31 cellular contexts compared by ENCODE assay signal in genomic region chr6:66638099-66638498, GRCh38.
A peak's percentile ranks its signal among the peaks of the same experiment; 100 is the strongest.
DNase-seq lines count a peak whose midpoint lies in the region; ATAC-seq, FAIRE-seq and TF ChIP-seq lines count a peak whose summit lies in the region.
"Had no signal": no experiment of that assay in that cellular context is flagged by ENCODE, and none has a peak within 500 bp of the region (broad histone marks: within the 10 kb centered on the region; RNA-seq: fewer than 3 reads in every experiment).

No MANE protein-coding gene starts in this region.

- no TSS peak for BruUV-seq in mammary epithelial cell (replicated peaks; lab: Mats Ljungman, UMichigan)

- no peak overlapping the region for H2AK5ac ChIP-seq in H1 (ENCODE audit: low read depth, low read length)

- no peak for TF ChIP-seq POLR2A in H1 (IDR thresholded peaks at IDR 0.05; ENCODE audit: control extremely low read depth in 1 of 2, low read depth in 2 of 2, low read length in 2 of 2)

- H3K23ac ChIP-seq in H1 (ENCODE audit: insufficient read length), result no peak overlapping the region

- no peak overlapping the region for H4K91ac ChIP-seq in H1 (replicated peaks; ENCODE audit: insufficient read length, low read length)

- peak overlapping the region; percentile 44; the same call in 1 of the 2 replicates for H2AFZ ChIP-seq in H1 (ENCODE audit: low read length)
- H2AFZ ChIP-seq in mammary epithelial cell (ENCODE audit: low read depth, low read length), result no peak overlapping the region

- no peaks in the 10 kb centered on the region for H3K27me3 Mint-ChIP-seq in natural killer cell (ENCODE audit: low read depth in 2 of 2)

- H2BK15ac ChIP-seq in H1 (ENCODE audit: low read length), result no peak overlapping the region

- in situ Hi-C loops in mammary epithelial cell (cut with MboI; ENCODE audit: low sequenced_read_pairs in 2 of 2), result no loop called here

- CTCF ChIA-PET in H1 (lab: Charles Lee; ENCODE audit: partially characterized antibody) (interaction anchor here (0.5 kb wide), 1 partner anchor 52 kb away, joined by 3 read pairs; no protein-coding TSS in a partner anchor), mammary epithelial cell (lab: Charles Lee; ENCODE audit: low non-redundant PET) (no interaction called here)

- H2BK12ac ChIP-seq in H1 (ENCODE audit: low read depth, low read length), result no peak overlapping the region

- no peak overlapping the region for H3K4ac ChIP-seq in H1 (replicated peaks; ENCODE audit: insufficient read length, low read depth, low read length)

- no peak overlapping the region for H2BK5ac ChIP-seq in H1 (ENCODE audit: low read depth, low read length)

- H3K79me2 ChIP-seq in H1 (ENCODE audit: control insufficient read depth in 1 of 2, insufficient read depth in 2 of 2, low read length in 2 of 2), result no peaks in the 10 kb centered on the region
- H3K79me2 ChIP-seq in mammary epithelial cell (ENCODE audit: insufficient read depth, low read length), result no peaks in the 10 kb centered on the region

- H3K9ac ChIP-seq in H1 (replicated peaks in 1 of 4; ENCODE audit: extremely low read depth in 1 of 4, low read depth in 3 of 4, low read length in 3 of 4), result no peak overlapping the region
- H3K9ac ChIP-seq in mammary epithelial cell (ENCODE audit: insufficient read depth, low read length), result no peak overlapping the region
- H3K9ac ChIP-seq: KMS-11 had no signal

- TF ChIP-seq EP300 in H1 (IDR thresholded peaks at IDR 0.05; ENCODE audit: borderline replicate concordance in 1 of 2, low read depth in 2 of 2, low read length in 2 of 2), result no peak

- peaks cover 13 to 25% of the 10 kb centered on the region in 2 donors for H3K9me3 Mint-ChIP-seq in natural killer cell

- no peaks in the 10 kb centered on the region for H3K23me2 ChIP-seq in H1 (ENCODE audit: low read depth, low read length)

- intact Hi-C loops in mammary epithelial cell (cut with micrococcal nuclease), result no loop called here
- intact Hi-C loops in natural killer cell (cut with micrococcal nuclease), result no loop called here

- H3K4me1 ChIP-seq in H1 (replicated peaks in 1 of 4; ENCODE audit: control insufficient read depth in 3 of 4, insufficient read depth in 4 of 4, low read length in 3 of 4) (no peaks in the 10 kb centered on the region), mammary epithelial cell (ENCODE audit: insufficient read depth, low read length) (no peaks in the 10 kb centered on the region)

- H4K20me1 ChIP-seq in H1 (replicated peaks in 1 of 2; ENCODE audit: control insufficient read depth in 1 of 2, insufficient read depth in 2 of 2, low read length in 2 of 2) (no peaks in the 10 kb centered on the region), mammary epithelial cell (ENCODE audit: insufficient read depth, low read length) (no peaks in the 10 kb centered on the region)

- H3K9me3 ChIP-seq in H1 (ENCODE audit: insufficient read depth in 2 of 2, low read depth in 1 of 2, low read length in 1 of 2), result no peaks in the 10 kb centered on the region
- H3K9me3 ChIP-seq in mammary epithelial cell (replicated peaks; ENCODE audit: insufficient read depth, low read length), result peaks cover 2% of the 10 kb centered on the region

- dilution Hi-C loops in mammary epithelial cell (cut with HindIII; ENCODE audit: low sequenced_read_pairs), result no loop called here

- no peak overlapping the region for H4K5ac ChIP-seq in H1 (ENCODE audit: insufficient read length, low read depth, low read length)

- H3K4me2 ChIP-seq in H1 (ENCODE audit: insufficient read depth in 1 of 2, low read depth in 2 of 2, low read length in 2 of 2), result no peak overlapping the region
- H3K4me2 ChIP-seq in mammary epithelial cell (ENCODE audit: insufficient read depth, low read depth, low read length), result no peak overlapping the region
- H3K4me2 ChIP-seq: KMS-11 had no signal

- H2BK20ac ChIP-seq in H1 (ENCODE audit: low read length), result no peak overlapping the region

- TF ChIP-seq RAD21 in H1 (IDR thresholded peaks at IDR 0.05 in 1 of 2, conservative IDR thresholded peaks at IDR 0.05 in 1 of 2; ENCODE audit: low read depth in 2 of 2, low read length in 2 of 2), result no peak

- H3K4me3 Mint-ChIP-seq in natural killer cell, result no peak overlapping the region
- H3K4me3 Mint-ChIP-seq: CD8-positive, alpha-beta T cell had no signal

- no peaks in the 10 kb centered on the region for H3K36me3 Mint-ChIP-seq in natural killer cell
- H3K36me3 Mint-ChIP-seq: CD8-positive, alpha-beta T cell had no signal

- DNase-seq in A172 (ENCODE audit: low spot score), result peak; percentile 8
- peak; percentile 64 for DNase-seq in HT1080 (ENCODE audit: low read depth)
- peak; percentile 2 for DNase-seq in RPMI8226
- no peak for DNase-seq in H1 (ENCODE audit: low read depth in 1 of 2, low spot score in 2 of 2)
- no peak for DNase-seq in GF-D8 (lab: John Stamatoyannopoulos, UW)
- no peak for DNase-seq in HCEC 1CT
- no peak for DNase-seq in mammary epithelial cell
- DNase-seq in natural killer cell, result no peak
- DNase-seq: 8988T; AML-193; C1 segment of cervical spinal cord; Calu3; CD8-positive, alpha-beta T cell; DMS153; GDM1; H7; IMR-90; MV-4-11; NCI-H1105 treated with DMSO at 0.1 percent for 48 hours; NCI-H1694; NCI-H2081; NCI-H2171; NCI-H345; NCI-H524; NCI-H774; NK-92 treated with Interleukin-12 subunit alpha and Interleukin-12 subunit beta, amount 100 ng/mL, for 24 hours; Right ventricle myocardium superior; SW 1271 had no signal

- H3K4me3 ChIP-seq in H1 (ENCODE audit: extremely low read depth in 1 of 4, insufficient read depth in 2 of 4, low read depth in 3 of 4, low read length in 4 of 4) (no peak overlapping the region), mammary epithelial cell (replicated peaks in 1 of 3; ENCODE audit: insufficient read depth in 1 of 3, low read depth in 2 of 3, low read length in 3 of 3) (no peak overlapping the region)

- no peak for ATAC-seq in natural killer cell
- ATAC-seq: CD8-positive, alpha-beta T cell had no signal

- H2BK120ac ChIP-seq in H1 (replicated peaks; ENCODE audit: low read depth, low read length), result no peak overlapping the region

- WGBS in H1 (ENCODE audit: extremely low coverage in 1 of 2, insufficient coverage in 1 of 2, insufficient read length in 1 of 2, insufficient replicate concordance in 2 of 2, low coverage in 1 of 2, low lambda C conversion rate in 2 of 2, missing lambda C conversion rate in 1 of 2), 2 experiments, result 87% methylated on average over 5 of the region's 5 CpGs; no CpG with 5 or more reads in 1 of the 2 experiments
- WGBS in mammary epithelial cell (ENCODE audit: low coverage, missing lambda C conversion rate), result 72% methylated on average over 5 of the region's 5 CpGs

- no peak overlapping the region for H3K27ac Mint-ChIP-seq in natural killer cell
- H3K27ac Mint-ChIP-seq: CD8-positive, alpha-beta T cell had no signal

- H3K4me1 Mint-ChIP-seq in natural killer cell, result no peaks in the 10 kb centered on the region

- no peak overlapping the region for H3K56ac ChIP-seq in H1 (replicated peaks; ENCODE audit: insufficient read length, low read depth, low read length)

- TF ChIP-seq CTCF in H1 (IDR thresholded peaks at IDR 0.05; ENCODE audit: control extremely low read depth in 1 of 3, insufficient read depth in 1 of 3, low read depth in 1 of 3, low read length in 3 of 3), result no peak
- TF ChIP-seq CTCF in mammary epithelial cell (conservative IDR thresholded peaks at IDR 0.05 in 1 of 2, IDR thresholded peaks at IDR 0.05 in 1 of 2; ENCODE audit: extremely low read depth in 1 of 2, insufficient read depth in 1 of 2, low read depth in 1 of 2, low read length in 2 of 2), result no peak
- TF ChIP-seq CTCF in natural killer cell (IDR thresholded peaks at IDR 0.05), result no peak

- H4K8ac ChIP-seq in H1 (ENCODE audit: extremely low read depth, insufficient read depth, low read length), result no peak overlapping the region

- FAIRE-seq in H1 (lab: Jason Lieb, UNC), result no peak
- FAIRE-seq: GM19239, HTR-8/SVneo had no signal

- POLR2A ChIA-PET in H1 (lab: Charles Lee; ENCODE audit: partially characterized antibody), result no interaction called here

- H3K18ac ChIP-seq in H1 (ENCODE audit: extremely low read depth, low read length), result no peak overlapping the region

- H3K27ac ChIP-seq in H1 (ENCODE audit: low read depth, low read length), result no peak overlapping the region
- no peak overlapping the region for H3K27ac ChIP-seq in mammary epithelial cell (ENCODE audit: insufficient read depth, low read depth, low read length)
- H3K27ac ChIP-seq: KMS-11 had no signal

- no peaks in the 10 kb centered on the region for H3K27me3 ChIP-seq in H1 (replicated peaks in 1 of 4; ENCODE audit: control insufficient read depth in 3 of 4, extremely low read depth in 1 of 4, insufficient read depth in 3 of 4, low read length in 3 of 4)
- H3K27me3 ChIP-seq in mammary epithelial cell (ENCODE audit: insufficient read depth, low read length), result no peaks in the 10 kb centered on the region

- H3K14ac ChIP-seq in H1 (ENCODE audit: insufficient read length), result no peak overlapping the region

- no peaks in the 10 kb centered on the region for H3K36me3 ChIP-seq in H1 (ENCODE audit: control insufficient read depth in 2 of 4, insufficient read depth in 4 of 4, low read length in 3 of 4)
- H3K36me3 ChIP-seq in mammary epithelial cell (ENCODE audit: insufficient read depth, low read length), result no peaks in the 10 kb centered on the region

- no peaks in the 10 kb centered on the region for H3K79me1 ChIP-seq in H1 (ENCODE audit: low read depth, low read length)

TF ChIP-seq in H1, 55 proteins besides CTCF, POLR2A, EP300 and RAD21 (continues in another document):
- TF ChIP-seq HDAC2 (IDR thresholded peaks at IDR 0.05; ENCODE audit: borderline replicate concordance in 1 of 2, low read depth in 2 of 2, low read length in 2 of 2) (no peak), RFX5 (IDR thresholded peaks at IDR 0.05; ENCODE audit: borderline replicate concordance, low read depth, low read length) (no peak), TBP (IDR thresholded peaks at IDR 0.05; ENCODE audit: low read depth, low read length) (no peak), GABPA (IDR thresholded peaks at IDR 0.05; ENCODE audit: borderline replicate concordance, insufficient read depth, low read length) (no peak), EZH2 (IDR thresholded peaks at IDR 0.05; ENCODE audit: low read depth, low read length, severe bottlenecking) (no peak), FOSL1 (IDR thresholded peaks at IDR 0.05; ENCODE audit: insufficient read depth, low read depth, low read length) (no peak), SP1 (IDR thresholded peaks at IDR 0.05; ENCODE audit: low read depth, low read length) (no peak), BRCA1 (IDR thresholded peaks at IDR 0.05; ENCODE audit: low read depth, low read length) (no peak), CBX8 (IDR thresholded peaks at IDR 0.05; ENCODE audit: borderline replicate concordance, low read depth, low read length) (no peak), CTBP2 (IDR thresholded peaks at IDR 0.05; ENCODE audit: borderline replicate concordance, insufficient read depth, insufficient read length, low read length) (no peak), POU5F1 (IDR thresholded peaks at IDR 0.05; ENCODE audit: low read depth, low read length) (no peak), SP2 (IDR thresholded peaks at IDR 0.05; ENCODE audit: low read length) (no peak), TAF7 (optimal IDR thresholded peaks at IDR 0.05; ENCODE audit: borderline replicate concordance, low read depth, low read length) (no peak), JUND (IDR thresholded peaks at IDR 0.05; ENCODE audit: low read length) (no peak), TEAD4 (IDR thresholded peaks at IDR 0.05; ENCODE audit: low read depth, low read length) (no peak)

Comparison
In these comparisons a context has a peak if more than half of its experiments do, and no peak if none do; other contexts are left out.
1. DNase-seq: peak in A172 (single experiment), HT1080 (single experiment) and RPMI8226 (single experiment); none in H1 (0 of 2), GF-D8 (single experiment), HCEC 1CT (single experiment), mammary epithelial cell (single experiment) and natural killer cell (single experiment).